In genomic region chr1:151721788-151722510, GRCh38 we compare ENCODE assay signal across 10 cellular contexts. TPM values are rescaled to one million over a fixed set of nuclear protein-coding genes. Genes with fewer than 3 reads are reported as not detected.
DNase-seq lines count a peak whose midpoint lies in the region; ATAC-seq, FAIRE-seq and TF ChIP-seq lines count a peak whose summit lies in the region.
"Had no signal": no experiment of that assay in that cellular context is flagged by ENCODE, and none has a peak within 500 bp of the region (broad histone marks: within the 10 kb centered on the region; RNA-seq: fewer than 3 reads in every experiment).

No MANE protein-coding gene starts in this region.

- no peak for FAIRE-seq in A549 (lab: Jason Lieb, UNC)

- 60% methylated on average over 17 of the region's 17 CpGs for WGBS in A549 (ENCODE audit: missing lambda C conversion rate)

- H3K4me1 ChIP-seq in A549 (peaks cover 16% of the 10 kb centered on the region; the same call in 2 of the 3 replicates), HCT116 (ENCODE audit: control insufficient read depth in 1 of 2, insufficient read depth in 2 of 2, low read length in 2 of 2) (no peaks in the 10 kb centered on the region), mucosa of rectum (ENCODE audit: control insufficient read depth in 2 of 2, insufficient read depth in 2 of 2, low read length in 2 of 2) (peaks cover 22 to 31% of the 10 kb centered on the region in 2 donors)

- H3K4me3 ChIP-seq in A549: peak overlapping the region; percentile 42
- H3K4me3 ChIP-seq in HCT116 (replicated peaks in 1 of 2; ENCODE audit: low read depth in 1 of 2, low read length in 2 of 2): peak overlapping the region; percentile 34 to 53
- H3K4me3 ChIP-seq in cardiac fibroblast (replicated peaks in 1 of 2; ENCODE audit: low read depth in 2 of 2, low read length in 2 of 2): peak overlapping the region; percentile 46 to 48
- peak overlapping the region; percentile 37 to 61 for H3K4me3 ChIP-seq in mucosa of rectum (ENCODE audit: low read length in 2 of 2)

- no peak; the same call in 1 of the 3 replicates for TF ChIP-seq CTCF in A549 (IDR thresholded peaks at IDR 0.05)
- no peak for TF ChIP-seq CTCF in HCT116 (IDR thresholded peaks at IDR 0.05 in 2 of 3, conservative IDR thresholded peaks at IDR 0.05 in 1 of 3; ENCODE audit: borderline replicate concordance in 1 of 3, insufficient read depth in 1 of 3, low read depth in 2 of 3, low read length in 2 of 3)
- TF ChIP-seq CTCF in cardiac fibroblast (IDR thresholded peaks at IDR 0.05; ENCODE audit: low read depth, low read length): no peak

- TF ChIP-seq POLR2A in A549 (IDR thresholded peaks at IDR 0.05; ENCODE audit: low read length): no peak
- TF ChIP-seq POLR2A in HCT116 (IDR thresholded peaks at IDR 0.05; ENCODE audit: borderline replicate concordance, extremely low read depth, insufficient read depth, insufficient read length): no peak

- no TSS peak for BruUV-seq in HCT116 (replicated peaks; lab: Mats Ljungman, UMichigan)

- no peak for DNase-seq in A549 (ENCODE audit: low read depth in 1 of 2, low spot score in 1 of 2)
- DNase-seq in HCT116 (ENCODE audit: low read depth, low spot score): no peak
- no peak for DNase-seq in cardiac fibroblast (ENCODE audit: low read depth in 2 of 2)
- DNase-seq in NCI-H510A (lab: John Stamatoyannopoulos, UW): no peak
- DNase-seq: thyroid gland had no signal

- ATAC-seq in A549 (no peak), HCT116 (no peak; the same call in 1 of the 2 replicates), HG03442 (IDR thresholded peaks at IDR 0.05; ENCODE audit: unreplicated experiment) (no peak), HG03175 (IDR thresholded peaks at IDR 0.05; ENCODE audit: unreplicated experiment) (no peak), GM19324 (IDR thresholded peaks at IDR 0.05; ENCODE audit: low FRiP score, unreplicated experiment) (no peak)

- H3K27me3 ChIP-seq in HCT116 (ENCODE audit: insufficient read depth, low read length) (peaks cover 26% of the 10 kb centered on the region), mucosa of rectum (ENCODE audit: control insufficient read depth in 2 of 2, insufficient read depth in 2 of 2, low read length in 2 of 2) (no peaks in the 10 kb centered on the region)

- H3K79me2 ChIP-seq in HCT116 (ENCODE audit: insufficient read depth, low read length): no peaks in the 10 kb centered on the region

- H3K4me2 ChIP-seq in A549: peak overlapping the region; percentile 69
- peak overlapping the region; percentile 72 for H3K4me2 ChIP-seq in HCT116 (ENCODE audit: low read length)

- CTCF ChIA-PET in A549 (lab: Yijun Ruan, JAX) (interaction anchor here (1.1 to 6.2 kb wide), 9 partner anchors 9 to 188 kb away, joined by 3 to 42 read pairs (median 4); no protein-coding TSS in a partner anchor), HCT116 (lab: Charles Lee) (no interaction called here)

- TF ChIP-seq RAD21 in A549 (conservative IDR thresholded peaks at IDR 0.05 in 1 of 2, IDR thresholded peaks at IDR 0.05 in 1 of 2) (no peak; a peak in 1 of 5 replicates), HCT116 (IDR thresholded peaks at IDR 0.05; ENCODE audit: low read depth) (no peak)

- POLR2A ChIA-PET in A549 (lab: Yijun Ruan, JAX): no interaction called here
- POLR2A ChIA-PET in HCT116 (lab: Charles Lee): no interaction called here

- H3K9me2 ChIP-seq in HCT116 (ENCODE audit: insufficient read depth): no peaks in the 10 kb centered on the region

- H3K9me3 ChIP-seq in A549: no peaks in the 10 kb centered on the region
- H3K9me3 ChIP-seq in HCT116 (ENCODE audit: control insufficient read depth in 1 of 2, insufficient read depth in 1 of 2, low read depth in 1 of 2, low read length in 2 of 2): no peaks in the 10 kb centered on the region
- H3K9me3 ChIP-seq in mucosa of rectum (ENCODE audit: control insufficient read depth in 2 of 2, low read length in 2 of 2): no peaks in the 10 kb centered on the region
- H3K9me3 ChIP-seq: thyroid gland had no signal

- no peak for TF ChIP-seq EP300 in A549 (IDR thresholded peaks at IDR 0.05)

- intact Hi-C loops in HCT116 (cut with micrococcal nuclease): no loop called here

- H3K27ac ChIP-seq in A549: peak overlapping the region in 1 of 2 experiments; percentile 21; a peak in 1 of 6 replicates
- H3K27ac ChIP-seq in HCT116 (ENCODE audit: low read depth, low read length): no peak overlapping the region
- no peak overlapping the region for H3K27ac ChIP-seq in mucosa of rectum (ENCODE audit: low read depth in 2 of 2, low read length in 2 of 2)

- no peaks in the 10 kb centered on the region for H4K20me1 ChIP-seq in HCT116 (ENCODE audit: insufficient read depth)

- peak overlapping the region; percentile 82 for H2AFZ ChIP-seq in HCT116 (ENCODE audit: low read depth, low read length, poor library complexity, severe bottlenecking)

- H3K9ac ChIP-seq in HCT116 (ENCODE audit: low read length): no peak overlapping the region
- peak overlapping the region in 1 of 2 donors; percentile 36 for H3K9ac ChIP-seq in mucosa of rectum (ENCODE audit: low read depth in 1 of 2, low read length in 2 of 2)

- H3K36me3 ChIP-seq in HCT116 (ENCODE audit: control insufficient read depth in 1 of 2, insufficient read depth in 2 of 2, low read length in 2 of 2): no peaks in the 10 kb centered on the region
- no peaks in the 10 kb centered on the region for H3K36me3 ChIP-seq in mucosa of rectum (ENCODE audit: control insufficient read depth in 2 of 2, insufficient read depth in 2 of 2, low read length in 2 of 2)
- H3K36me3 ChIP-seq: thyroid gland had no signal

- RAD21 ChIA-PET in HCT116 (lab: Charles Lee; ENCODE audit: low non-redundant PET in 1 of 2, low total read pairs in 2 of 2, uncharacterized antibody in 2 of 2, unreplicated experiment in 2 of 2): interaction anchor here in 1 of 2 experiments (0.6 kb wide), 1 partner anchor 29 kb away, joined by 3 read pairs; no protein-coding TSS in a partner anchor

TF ChIP-seq in A549, 52 proteins besides CTCF, POLR2A, EP300 and RAD21:
- TF ChIP-seq CEBPB (IDR thresholded peaks at IDR 0.05): peak; percentile 13 to 40; a peak in 1 of 4 replicates
- TF ChIP-seq FOSL2 (IDR thresholded peaks at IDR 0.05): no peak
- no peak for TF ChIP-seq FOSL2 (CRISPR knock-in tag; IDR thresholded peaks at IDR 0.05)

TF ChIP-seq in HCT116, 20 proteins besides CTCF, POLR2A, EP300 and RAD21 (continues in another document):
- TF ChIP-seq EGR1 (IDR thresholded peaks at IDR 0.05; ENCODE audit: low read depth) (no peak), REST (IDR thresholded peaks at IDR 0.05; ENCODE audit: low read depth) (no peak), EZH2 (IDR thresholded peaks at IDR 0.05) (no peak), YY1 (IDR thresholded peaks at IDR 0.05; ENCODE audit: extremely low read depth, insufficient replicate concordance, low read depth, low read length) (no peak), EZH2phosphoT487 (IDR thresholded peaks at IDR 0.05; ENCODE audit: borderline replicate concordance) (no peak), ELF1 (IDR thresholded peaks at IDR 0.05; ENCODE audit: borderline replicate concordance, low read depth) (no peak), SIN3A (IDR thresholded peaks at IDR 0.05; ENCODE audit: low read depth) (no peak), ZNF274 (IDR thresholded peaks at IDR 0.05; ENCODE audit: low read depth, low read length) (no peak), SRF (IDR thresholded peaks at IDR 0.05; ENCODE audit: low read depth) (no peak), JUND (IDR thresholded peaks at IDR 0.05) (no peak)

RNA-seq across cellular contexts. Expression of gene RIIAD1, which starts 0.6 kb away (rescaled TPM):
- not detected in 2 replicates for polyA plus RNA-seq in A549 (2011; rRNA removed)
- not detected in 2 replicates for polyA plus RNA-seq in A549 (2012; cell fraction: cytosol; rRNA removed)
- 0.05 TPM in 1 of 2 replicates, not detected in the other for polyA plus RNA-seq in A549 (2012; cell fraction: nucleus; rRNA removed)
- polyA plus RNA-seq in A549 (2017; fragmentation: RNase III; extraction: RNeasy Plus Mini Kit Qiagen cat#74134 plus additional on column Dnase treatment): not detected in 3 replicates
- not detected in 2 replicates for polyA minus RNA-seq in A549 (2011; rRNA and poly(A)+ RNA removed)
- 0.12 TPM for total RNA-seq in HCT116 (2021; ENCODE audit: unreplicated experiment)
- not detected in 2 replicates for polyA plus RNA-seq in HCT116 (2012)
- total RNA-seq: T-helper 1 cell treated with Interleukin-12 subunit alpha and Interleukin-12 subunit beta and Interleukin-4 antibody, amounts not matched to agents 30 ng/mL and 1 ng/mL, for 36 hours; thyroid gland had no signal

RNA-seq across cellular contexts. Expression of gene CELF3, which starts 5.3 kb away (rescaled TPM):
- not detected in 2 replicates for polyA plus RNA-seq in A549 (2011; rRNA removed)
- not detected in 2 replicates for polyA plus RNA-seq in A549 (2012; cell fraction: cytosol; rRNA removed)
- 0.04 and 0.18 TPM in 2 replicates for polyA plus RNA-seq in A549 (2012; cell fraction: nucleus; rRNA removed)
- not detected in 3 replicates for polyA plus RNA-seq in A549 (2017; fragmentation: RNase III; extraction: RNeasy Plus Mini Kit Qiagen cat#74134 plus additional on column Dnase treatment)
- polyA minus RNA-seq in A549 (2011; rRNA and poly(A)+ RNA removed): not detected in 2 replicates
- total RNA-seq in HCT116 (2021; ENCODE audit: unreplicated experiment): not detected
- 0.02 and 0.04 TPM in 2 replicates for polyA plus RNA-seq in HCT116 (2012)
- total RNA-seq: T-helper 1 cell treated with Interleukin-12 subunit alpha and Interleukin-12 subunit beta and Interleukin-4 antibody, amounts not matched to agents 30 ng/mL and 1 ng/mL, for 36 hours had no signal

RNA-seq across cellular contexts. Expression of gene MRPL9, which starts 41.3 kb away (rescaled TPM):
- polyA plus RNA-seq in A549 (2011; rRNA removed): 120 and 146 TPM in 2 replicates
- polyA plus RNA-seq in A549 (2012; cell fraction: cytosol; rRNA removed): 95.2 and 97.0 TPM in 2 replicates
- polyA plus RNA-seq in A549 (2012; cell fraction: nucleus; rRNA removed): 52.7 and 70.7 TPM in 2 replicates
- polyA plus RNA-seq in A549 (2017; fragmentation: RNase III; extraction: RNeasy Plus Mini Kit Qiagen cat#74134 plus additional on column Dnase treatment): 84.1 to 88.6 TPM (median 84.6 TPM) in 3 replicates
- 77.4 and 78.6 TPM in 2 replicates for polyA minus RNA-seq in A549 (2011; rRNA and poly(A)+ RNA removed)
- total RNA-seq in HCT116 (2021; ENCODE audit: unreplicated experiment): 94.5 TPM
- 64.1 and 85.2 TPM in 2 replicates for polyA plus RNA-seq in HCT116 (2012)

Comparison
In these comparisons a context has a peak if more than half of its experiments do, and no peak if none do; other contexts are left out.
1. Of the 6 proteins assayed by ChIP-seq in both A549 and HCT116: peak only in A549: CEBPB; only in HCT116: none; in both: none; in neither: 5.